ENCODE assay signal across 8 cellular contexts in the genomic region with DNA sequence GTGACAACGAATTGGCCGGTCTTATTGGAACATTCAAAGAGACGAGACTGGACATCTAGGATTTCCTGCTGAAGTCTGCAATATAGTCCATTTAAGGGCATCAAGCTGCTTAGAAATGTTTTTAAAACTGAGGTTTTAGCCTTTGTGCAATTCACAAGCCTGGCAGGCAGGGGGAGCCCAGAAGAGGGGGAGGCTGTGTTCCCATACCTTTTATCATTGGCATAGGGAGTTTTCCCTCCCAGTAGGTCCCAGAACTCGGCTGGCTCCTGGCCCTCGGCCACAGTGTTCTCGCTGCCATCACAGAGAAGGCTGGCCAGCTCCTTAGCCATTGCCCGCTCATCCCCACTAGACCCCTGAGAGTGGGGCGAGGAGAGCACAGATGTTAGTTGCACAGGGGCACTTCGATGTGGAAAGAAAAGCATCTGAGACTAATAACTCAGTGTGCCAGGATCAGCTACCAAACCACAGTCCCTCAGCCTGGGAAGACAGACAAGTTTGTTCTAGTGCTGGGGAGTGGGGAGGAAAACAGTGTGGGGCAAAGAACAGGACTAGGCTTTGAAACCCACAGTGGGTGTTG. TPM values are rescaled to one million over a fixed set of nuclear protein-coding genes. Genes with fewer than 3 reads are reported as not detected.
DNase-seq lines count a peak whose midpoint lies in the region; ATAC-seq, FAIRE-seq and TF ChIP-seq lines count a peak whose summit lies in the region.

No MANE protein-coding gene starts in this region.

- H3K36me3 ChIP-seq in RWPE2 (ENCODE audit: low read depth) (0 out of 2 replicates have a peak, but pooled peaks cover 13% of the 10 kb centered on the region), stomach (peaks cover 44 to 99% (median 93%) of the 10 kb centered on the region in 4 donors)

- in situ Hi-C loops in T47D (cut with HindIII; ENCODE audit: low pct_unique_long_range_greater_than_20kb, low sequenced_read_pairs): no loop called here

- 34 to 49% (median 48%) methylated on average over 9 of the region's 9 CpGs for WGBS in stomach, 5 donors

- intact Hi-C loops in stomach (cut with DNase I; ENCODE audit: low total_unique reads): no loop called here

- H3K27me3 ChIP-seq in RWPE2 (ENCODE audit: insufficient read depth, poor library complexity, severe bottlenecking): no peaks in the 10 kb centered on the region
- no peaks in the 10 kb centered on the region for H3K27me3 ChIP-seq in stomach

- no peak overlapping the region for H3K27ac ChIP-seq in RWPE2 (ENCODE audit: poor library complexity, severe bottlenecking)
- H3K27ac ChIP-seq in stomach: peak overlapping the region in 2 of 5 donors; percentile 3 to 27

- no peak for TF ChIP-seq EP300 in stomach (IDR thresholded peaks at IDR 0.05)

- no peaks in the 10 kb centered on the region for H3K4me1 ChIP-seq in RWPE2 (ENCODE audit: insufficient read depth, poor library complexity, severe bottlenecking)
- H3K4me1 ChIP-seq in stomach: peaks cover 0 to 8% (median 2%) of the 10 kb centered on the region in 4 donors

- TF ChIP-seq CTCF in D721Med (IDR thresholded peaks at IDR 0.05; ENCODE audit: insufficient read depth, missing control alignments) (peak; percentile 61), RWPE2 (IDR thresholded peaks at IDR 0.05; ENCODE audit: poor library complexity, severe bottlenecking) (peak; percentile 74), stomach (IDR thresholded peaks at IDR 0.05) (peak in 5 of 7 experiments; percentile 49 to 88 (median 82))

- FAIRE-seq in D721Med (lab: Jason Lieb, UNC): no peak

- ATAC-seq in HG03432 (IDR thresholded peaks at IDR 0.05; ENCODE audit: unreplicated experiment) (peak; percentile 50), RWPE2 (ENCODE audit: low read depth) (peak; percentile 76), GM19397 (IDR thresholded peaks at IDR 0.05; ENCODE audit: unreplicated experiment) (no peak), GM21723 (IDR thresholded peaks at IDR 0.05; ENCODE audit: unreplicated experiment) (no peak)

- no peaks in the 10 kb centered on the region for H3K9me3 ChIP-seq in RWPE2 (ENCODE audit: severe bottlenecking)
- H3K9me3 ChIP-seq in stomach: no peaks in the 10 kb centered on the region

- TF ChIP-seq POLR2A in stomach (IDR thresholded peaks at IDR 0.05): no peak

- H3K4me3 ChIP-seq in RWPE2 (ENCODE audit: severe bottlenecking) (no peak overlapping the region), stomach (no peak overlapping the region)

- DNase-seq in D721Med (ENCODE audit: insufficient read length, low spot score) (no peak), RWPE2 (ENCODE audit: low spot score) (no peak), T47D (ENCODE audit: low read depth in 1 of 2, low spot score in 1 of 2) (peak; percentile 44 to 73), kidney tubule cell (ENCODE audit: low spot score) (peak; percentile 44), stomach (peak; percentile 62)

RNA-seq across cellular contexts. Expression of a gene that starts 15.1 kb away (rescaled TPM):
- 1 to 10 TPM in 4 of 5 donors, under 1 TPM in 1; 0.45 to 5.8 (median 4.1) TPM for total RNA-seq in stomach
- polyA plus RNA-seq in stomach: 1 to 10 TPM; 1.5 to 5.9 (median 2.3) TPM

RNA-seq across cellular contexts. Expression of a gene that starts 20.8 kb away (rescaled TPM):
- 10 to 100 TPM in 2 of 5 donors, 1 to 10 TPM in 3; 2.3 to 13.8 (median 8.0) TPM for total RNA-seq in stomach
- 10 to 100 TPM; 32.0 to 39.3 (median 37.0) TPM for polyA plus RNA-seq in stomach

RNA-seq across cellular contexts. Expression of a gene that starts 31.0 kb away (rescaled TPM):
- total RNA-seq in stomach: 10 to 100 TPM in 4 of 5 donors, 1 to 10 TPM in 1; 4.0 to 61.4 (median 16.4) TPM
- 1 to 10 TPM; 3.3 to 5.2 (median 3.5) TPM for polyA plus RNA-seq in stomach

RNA-seq across cellular contexts. Expression of a gene that starts 31.5 kb away (rescaled TPM):
- 10 to 100 TPM in 3 of 5 donors, 1 to 10 TPM in 2; 4.4 to 37.9 (median 13.2) TPM for total RNA-seq in stomach
- 10 to 100 TPM; 13.7 to 24.7 (median 20.2) TPM for polyA plus RNA-seq in stomach

RNA-seq across cellular contexts. Expression of a gene that starts 36.5 kb away (rescaled TPM):
- total RNA-seq in stomach: 1 to 10 TPM in 4 of 5 donors, not detected in 1; 1.0 to 3.1 (median 1.8) TPM
- 1 to 10 TPM in 1 of 3 donors, under 1 TPM in 2; 0.56 to 1.4 (median 0.73) TPM for polyA plus RNA-seq in stomach

Comparison
In these comparisons a context has a peak if more than half of its experiments do, and no peak if none do; other contexts are left out.
1. DNase-seq: peak in T47D (2 of 2), kidney tubule cell (single experiment) and stomach (single experiment); none in D721Med (single experiment) and RWPE2 (single experiment).
2. ATAC-seq: peak in HG03432 (single experiment) and RWPE2 (single experiment); none in GM19397 (single experiment) and GM21723 (single experiment).
3. Peak in every context shown above with its lines, with median percentiles within 50 percentile points of each other: CTCF ChIP-seq.